8 cellular contexts compared by ENCODE assay signal in genomic region chr3:16841906-16842709, GRCh38. TPM values are rescaled to one million over a fixed set of nuclear protein-coding genes. Genes with fewer than 3 reads are reported as not detected.
DNase-seq lines count a peak whose midpoint lies in the region; ATAC-seq and TF ChIP-seq lines count a peak whose summit lies in the region.

No MANE protein-coding gene starts in this region.

- H3K36me3 ChIP-seq in gastroesophageal sphincter, result no peaks in the 10 kb centered on the region

- H3K4me3 ChIP-seq in HL-60 (replicated peaks; ENCODE audit: insufficient read depth, low read length), result no peak overlapping the region; the same call in 1 of the 2 replicates
- H3K4me3 ChIP-seq in gastroesophageal sphincter, result no peak overlapping the region

- ATAC-seq in GM21360 (IDR thresholded peaks at IDR 0.05; ENCODE audit: unreplicated experiment), result peak; percentile 69
- peak; percentile 49 for ATAC-seq in gastroesophageal sphincter

- H3K27me3 ChIP-seq in HL-60 (ENCODE audit: insufficient read depth, poor library complexity, severe bottlenecking) (no peaks in the 10 kb centered on the region), gastroesophageal sphincter (no peaks in the 10 kb centered on the region)

- TF ChIP-seq CTCF in HL-60 (IDR thresholded peaks at IDR 0.05; ENCODE audit: insufficient read depth, low read length) (no peak), gastroesophageal sphincter (IDR thresholded peaks at IDR 0.05) (no peak)

- 66 to 75% methylated on average over 6 to 7 of the region's 12 CpGs for WGBS in gastroesophageal sphincter (ENCODE audit: low coverage in 1 of 2), 2 donors

- H3K27ac ChIP-seq in HL-60 (replicated peaks) (peak overlapping the region; percentile 88), gastroesophageal sphincter (peak overlapping the region in 3 of 4 donors; percentile 25 to 43 (median 36))

- no peak for TF ChIP-seq POLR2A in gastroesophageal sphincter (IDR thresholded peaks at IDR 0.05)

- TF ChIP-seq EP300 in gastroesophageal sphincter (IDR thresholded peaks at IDR 0.05), result no peak

- H3K9me3 ChIP-seq in gastroesophageal sphincter, result no peaks in the 10 kb centered on the region

- DNase-seq in COR-L47 (lab: John Stamatoyannopoulos, UW) (peak; percentile 63), HL-60 (ENCODE audit: low read depth in 1 of 2, low spot score in 1 of 2) (peak; percentile 70 to 86), HK-2 (ENCODE audit: unreplicated experiment) (no peak), cortex of kidney (lab: John Stamatoyannopoulos, UW) (no peak)
- peak; percentile 68 to 75 for DNase-seq in activated CD4-positive, alpha-beta T cell treated with anti-CD3 and anti-CD28 coated beads, Interleukin-2, amount 50 U/mL, for 48 hours
- DNase-seq in stimulated activated CD4-positive, alpha-beta T cell treated with anti-CD3 and anti-CD28 coated beads, Interleukin-1b, Interleukin-23, amount 100 ng/mL, for 48 hours, result peak; percentile 76

- H3K4me1 ChIP-seq in gastroesophageal sphincter, result peaks cover 0 to 3% (median 0%) of the 10 kb centered on the region in 3 donors

RNA-seq across cellular contexts. Expression of gene PLCL2, which starts 42.6 kb away (rescaled TPM):
- total RNA-seq in gastroesophageal sphincter, result 10 to 100 TPM in 1 of 4 donors, 1 to 10 TPM in 3; 5.1 to 12.3 (median 6.9) TPM

Comparison
In these comparisons a context has a peak if more than half of its experiments do, and no peak if none do; other contexts are left out.
1. DNase-seq: peak in COR-L47 (single experiment), HL-60 (2 of 2), activated CD4-positive, alpha-beta T cell treated with anti-CD3 and anti-CD28 coated beads, Interleukin-2, amount 50 U/mL, for 48 hours (2 of 2) and stimulated activated CD4-positive, alpha-beta T cell treated with anti-CD3 and anti-CD28 coated beads, Interleukin-1b, Interleukin-23, amount 100 ng/mL, for 48 hours (single experiment); none in HK-2 (single experiment) and cortex of kidney (single experiment).